24 cellular contexts compared by ENCODE assay signal in the genomic region with DNA sequence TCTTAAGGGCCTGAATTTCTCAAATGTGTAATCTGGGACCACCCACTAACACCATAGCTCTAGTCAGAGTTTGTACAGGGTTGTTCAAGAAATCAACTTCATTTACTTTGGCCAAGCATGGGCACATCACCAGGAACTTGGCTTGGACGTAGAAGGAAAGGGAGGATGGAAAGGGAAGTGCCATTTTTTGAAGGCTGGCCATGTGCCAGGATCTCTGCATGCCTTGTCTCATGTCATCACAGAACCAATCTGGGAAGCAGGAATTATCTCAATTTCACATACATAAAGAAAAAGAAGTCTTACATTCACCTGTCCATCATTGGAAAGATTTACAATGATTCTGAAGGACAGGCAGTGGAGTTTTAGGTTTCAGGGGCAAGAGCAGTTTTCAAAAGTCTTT.
A peak's percentile ranks its signal among the peaks of the same experiment; 100 is the strongest.
DNase-seq lines count a peak whose midpoint lies in the region; ATAC-seq, FAIRE-seq and TF ChIP-seq lines count a peak whose summit lies in the region.
"Had no signal": no experiment of that assay in that cellular context is flagged by ENCODE, and none has a peak within 500 bp of the region (broad histone marks: within the 10 kb centered on the region; RNA-seq: fewer than 3 reads in every experiment).

No MANE protein-coding gene starts in this region.

- H2AFZ ChIP-seq in astrocyte (ENCODE audit: low read depth, low read length) = no peak overlapping the region
- H2AFZ ChIP-seq: GM23338 had no signal

- H3K4me3 ChIP-seq in A673 (ENCODE audit: low read depth, low read length, poor library complexity, severe bottlenecking) = no peak overlapping the region
- no peak overlapping the region for H3K4me3 ChIP-seq in BE2C (ENCODE audit: low read depth, low read length)
- no peak overlapping the region for H3K4me3 ChIP-seq in astrocyte (ENCODE audit: insufficient read depth, low read depth, low read length)
- H3K4me3 ChIP-seq in right lobe of liver = no peak overlapping the region
- H3K4me3 ChIP-seq: BLaER1 treated with 17β-estradiol and CSF1 and Interleukin-3, amounts not matched to agents 10 nM and 100 nM; GM23338; HAP-1; SJSA1 had no signal

- H3K9ac ChIP-seq in astrocyte (ENCODE audit: low read length) = no peak overlapping the region
- H3K9ac ChIP-seq: BLaER1 treated with 17β-estradiol and CSF1 and Interleukin-3, amounts not matched to agents 10 nM and 100 nM had no signal

- FAIRE-seq in astrocyte (lab: Jason Lieb, UNC) (no peak), RCC 7860 (lab: Jason Lieb, UNC) (no peak)
- FAIRE-seq: G401.6, GM12892 had no signal

- intact Hi-C loops in A673 (cut with micrococcal nuclease; ENCODE audit: unreplicated experiment) (no loop called here), right lobe of liver (cut with DNase I) (no loop called here)

- H3K36me3 ChIP-seq in A673 (ENCODE audit: insufficient read depth, low read length, poor library complexity, severe bottlenecking) (no peaks in the 10 kb centered on the region), BE2C (no peaks in the 10 kb centered on the region), astrocyte (ENCODE audit: insufficient read depth, low read length) (no peaks in the 10 kb centered on the region), right lobe of liver (no peaks in the 10 kb centered on the region)
- H3K36me3 ChIP-seq: BLaER1 treated with 17β-estradiol and CSF1 and Interleukin-3, amounts not matched to agents 10 nM and 100 nM; HAP-1 had no signal

- ATAC-seq in right lobe of liver = no peak
- ATAC-seq: CD8-positive, alpha-beta T cell; GM23338 had no signal

- H3K9me3 Mint-ChIP-seq in astrocyte (ENCODE audit: unreplicated experiment) = no peaks in the 10 kb centered on the region
- no peaks in the 10 kb centered on the region for H3K9me3 Mint-ChIP-seq in nephron
- H3K9me3 Mint-ChIP-seq: CD8-positive, alpha-beta T cell; GM23338 had no signal

- no peaks in the 10 kb centered on the region for H3K27me3 ChIP-seq in A673 (replicated peaks; ENCODE audit: insufficient read depth, low read depth, low read length, poor library complexity)
- H3K27me3 ChIP-seq in BE2C = no peaks in the 10 kb centered on the region
- H3K27me3 ChIP-seq in astrocyte (ENCODE audit: insufficient read depth, low read length) = no peaks in the 10 kb centered on the region
- no peaks in the 10 kb centered on the region for H3K27me3 ChIP-seq in right lobe of liver
- H3K27me3 ChIP-seq: BLaER1 treated with 17β-estradiol and CSF1 and Interleukin-3, amounts not matched to agents 10 nM and 100 nM; SJSA1 had no signal

- H3K4me1 ChIP-seq in A673 (ENCODE audit: insufficient read depth, low read length, poor library complexity, severe bottlenecking) (peaks cover 17% of the 10 kb centered on the region), BE2C (peaks cover 4% of the 10 kb centered on the region; the same call in 1 of the 2 replicates), astrocyte (ENCODE audit: insufficient read depth, low read length) (peaks cover 32% of the 10 kb centered on the region), right lobe of liver (no peaks in the 10 kb centered on the region)

- no peaks in the 10 kb centered on the region for H3K79me2 ChIP-seq in astrocyte (ENCODE audit: insufficient read depth, low read length)

- H3K27ac ChIP-seq in A673 (ENCODE audit: low read depth, low read length, poor library complexity, severe bottlenecking) (no peak overlapping the region), astrocyte (ENCODE audit: low read depth, low read length) (no peak overlapping the region), right lobe of liver (no peak overlapping the region)
- H3K27ac ChIP-seq: BLaER1 treated with 17β-estradiol and CSF1 and Interleukin-3, amounts not matched to agents 10 nM and 100 nM; SJSA1 had no signal

- BruUV-seq in A673 (replicated peaks; lab: Mats Ljungman, UMichigan) = no TSS peak

- no peak for TF ChIP-seq POLR2A in right lobe of liver (IDR thresholded peaks at IDR 0.05)

- H3K27ac Mint-ChIP-seq in astrocyte (ENCODE audit: unreplicated experiment) (no peak overlapping the region), nephron (peak overlapping the region in 2 of 3 experiments; percentile 43 to 64)
- H3K27ac Mint-ChIP-seq: CD8-positive, alpha-beta T cell; GM23338 had no signal

- H3K9me3 ChIP-seq in A673 (ENCODE audit: low read depth, low read length, poor library complexity, severe bottlenecking) (no peaks in the 10 kb centered on the region), BE2C (no peaks in the 10 kb centered on the region), astrocyte (ENCODE audit: insufficient read depth, low read depth, low read length) (no peaks in the 10 kb centered on the region), right lobe of liver (no peaks in the 10 kb centered on the region)
- H3K9me3 ChIP-seq: BLaER1 treated with 17β-estradiol and CSF1 and Interleukin-3, amounts not matched to agents 10 nM and 100 nM; HAP-1; SJSA1 had no signal

- H3K4me1 Mint-ChIP-seq in astrocyte (ENCODE audit: low read depth, unreplicated experiment) = peaks cover 42% of the 10 kb centered on the region
- peaks cover 66% of the 10 kb centered on the region for H3K4me1 Mint-ChIP-seq in nephron

- no peaks in the 10 kb centered on the region for H4K20me1 ChIP-seq in astrocyte (ENCODE audit: insufficient read depth, low read length)
- H4K20me1 ChIP-seq: BLaER1 treated with 17β-estradiol and CSF1 and Interleukin-3, amounts not matched to agents 10 nM and 100 nM had no signal

- DNase-seq in A673 (ENCODE audit: low spot score) (peak; percentile 13), BE2C (peak; percentile 13), astrocyte (ENCODE audit: low read depth) (no peak), RCC 7860 (ENCODE audit: low spot score) (no peak), right lobe of liver (no peak)
- DNase-seq in effector CD4-positive, alpha-beta T cell = no peak
- DNase-seq: Calu3; CD8-positive, alpha-beta T cell; DMS153; KBM-7; NCI-H1092 treated with DMSO at 0.1 percent for 48 hours; NCI-H1436 treated with DMSO at 0.1 percent for 48 hours; NCI-H2029; NCI-H345; NCI-H524; NCI-H774; NK-92 treated with Interleukin-12 subunit alpha and Interleukin-12 subunit beta, amount 100 ng/mL, for 24 hours had no signal

- CTCF ChIA-PET in A673 (lab: Charles Lee) = no interaction called here

- POLR2A ChIA-PET in A673 (lab: Charles Lee; ENCODE audit: low non-redundant PET) = no interaction called here

- H3K4me2 ChIP-seq in astrocyte (ENCODE audit: low read length) = no peak overlapping the region
- H3K4me2 ChIP-seq: GM23338 had no signal

- no peak for TF ChIP-seq CTCF in A673 (conservative IDR thresholded peaks at IDR 0.05; ENCODE audit: low read depth, low read length)
- TF ChIP-seq CTCF in BE2C (IDR thresholded peaks at IDR 0.05; ENCODE audit: low read depth, low read length) = no peak
- no peak for TF ChIP-seq CTCF in astrocyte (IDR thresholded peaks at IDR 0.05; ENCODE audit: insufficient read depth, low read depth, low read length)
- TF ChIP-seq CTCF in nephron (IDR thresholded peaks at IDR 0.05; ENCODE audit: unreplicated experiment in 3 of 3) = no peak
- no peak for TF ChIP-seq CTCF in right lobe of liver (IDR thresholded peaks at IDR 0.05)

- H3K36me3 Mint-ChIP-seq in astrocyte (ENCODE audit: low read depth, unreplicated experiment) (peaks cover 13% of the 10 kb centered on the region), nephron (ENCODE audit: low read depth) (peaks cover 21% of the 10 kb centered on the region)
- H3K36me3 Mint-ChIP-seq: CD8-positive, alpha-beta T cell had no signal

- 30% methylated on average over 1 of the region's 1 CpG for WGBS in right lobe of liver (ENCODE audit: insufficient coverage, low coverage, low lambda C conversion rate, missing lambda C conversion rate)

- H3K27me3 Mint-ChIP-seq in astrocyte (ENCODE audit: low read depth, unreplicated experiment) = no peaks in the 10 kb centered on the region
- no peaks in the 10 kb centered on the region for H3K27me3 Mint-ChIP-seq in nephron (ENCODE audit: low read depth)

- peak overlapping the region; percentile 41 for H3K4me3 Mint-ChIP-seq in astrocyte (ENCODE audit: unreplicated experiment)
- no peak overlapping the region for H3K4me3 Mint-ChIP-seq in nephron
- H3K4me3 Mint-ChIP-seq: CD8-positive, alpha-beta T cell; GM23338 had no signal

Comparison
In these comparisons a context has a peak if more than half of its experiments do, and no peak if none do; other contexts are left out.
1. DNase-seq: peak in A673 (single experiment) and BE2C (single experiment); none in astrocyte (single experiment), RCC 7860 (single experiment), right lobe of liver (0 of 3) and effector CD4-positive, alpha-beta T cell (single experiment).